8 cellular contexts compared by ENCODE assay signal in genomic region chr18:10560457-10561045, GRCh38. TPM values are rescaled to one million over a fixed set of nuclear protein-coding genes. Genes with fewer than 3 reads are reported as not detected.
A peak's percentile ranks its signal among the peaks of the same experiment; 100 is the strongest.
DNase-seq lines count a peak whose midpoint lies in the region; ATAC-seq and TF ChIP-seq lines count a peak whose summit lies in the region.

No MANE protein-coding gene starts in this region.

- peaks cover 6 to 16% of the 10 kb centered on the region in 2 donors for H3K36me3 ChIP-seq in duodenal mucosa (ENCODE audit: control insufficient read depth in 1 of 2, insufficient read depth in 2 of 2, low read length in 2 of 2)
- H3K36me3 ChIP-seq in lower lobe of right lung = peaks cover 17% of the 10 kb centered on the region

- no peaks in the 10 kb centered on the region for H3K9me3 Mint-ChIP-seq in activated CD4-positive, alpha-beta T cell treated with anti-CD3 and anti-CD28 coated beads, Interleukin-2, amount 10 ng/mL, durations not matched to agents 7 days and 5 days

- H3K27me3 Mint-ChIP-seq in activated CD4-positive, alpha-beta T cell treated with anti-CD3 and anti-CD28 coated beads, Interleukin-2, amount 10 ng/mL, durations not matched to agents 7 days and 5 days = no peaks in the 10 kb centered on the region

- H3K27me3 ChIP-seq in duodenal mucosa (ENCODE audit: control insufficient read depth in 1 of 2, insufficient read depth in 2 of 2, low read length in 2 of 2) = no peaks in the 10 kb centered on the region
- no peaks in the 10 kb centered on the region for H3K27me3 ChIP-seq in lower lobe of right lung (ENCODE audit: low read depth)

- no peak overlapping the region for H3K27ac ChIP-seq in duodenal mucosa (ENCODE audit: low read depth, low read length)
- H3K27ac ChIP-seq in lower lobe of right lung = no peak overlapping the region

- H3K4me1 Mint-ChIP-seq in activated CD4-positive, alpha-beta T cell treated with anti-CD3 and anti-CD28 coated beads, Interleukin-2, amount 10 ng/mL, durations not matched to agents 7 days and 5 days = peaks cover 7% of the 10 kb centered on the region

- peak overlapping the region in 1 of 2 donors; percentile 15 for H3K9ac ChIP-seq in duodenal mucosa (ENCODE audit: low read depth in 1 of 2, low read length in 2 of 2)

- CTCF ChIA-PET in activated CD4-positive, alpha-beta T cell treated with anti-CD3 and anti-CD28 coated beads, Interleukin-2, amount 10 ng/mL, durations not matched to agents 7 days and 5 days (lab: Charles Lee) = interaction anchor here (1.0 to 1.2 kb wide), 4 partner anchors 14 to 131 kb away, joined by 3 to 4 read pairs (median 3); no protein-coding TSS in a partner anchor

- H3K27ac Mint-ChIP-seq in activated CD4-positive, alpha-beta T cell treated with anti-CD3 and anti-CD28 coated beads, Interleukin-2, amount 10 ng/mL, durations not matched to agents 7 days and 5 days = no peak overlapping the region

- H3K4me1 ChIP-seq in duodenal mucosa (ENCODE audit: control insufficient read depth in 1 of 2, insufficient read depth in 2 of 2, low read length in 2 of 2) (peaks cover 5 to 10% of the 10 kb centered on the region in 2 donors), lower lobe of right lung (peaks cover 12% of the 10 kb centered on the region)

- ATAC-seq in HG02852 (IDR thresholded peaks at IDR 0.05; ENCODE audit: unreplicated experiment) = peak; percentile 64
- ATAC-seq in lower lobe of right lung = peak; percentile 58 to 70

- no peak overlapping the region for H3K4me3 Mint-ChIP-seq in activated CD4-positive, alpha-beta T cell treated with anti-CD3 and anti-CD28 coated beads, Interleukin-2, amount 10 ng/mL, durations not matched to agents 7 days and 5 days

- intact Hi-C loops in lower lobe of right lung (cut with DNase I) = no loop called here

- peak; percentile 73 for TF ChIP-seq CTCF in lower lobe of right lung (IDR thresholded peaks at IDR 0.05)

- H3K4me3 ChIP-seq in duodenal mucosa (ENCODE audit: low read depth in 1 of 2, low read length in 2 of 2) = peak overlapping the region; percentile 20 to 45
- peak overlapping the region; percentile 24 for H3K4me3 ChIP-seq in lower lobe of right lung

- H3K9me3 ChIP-seq in duodenal mucosa (ENCODE audit: control insufficient read depth in 1 of 2, low read length in 2 of 2) (no peaks in the 10 kb centered on the region), lower lobe of right lung (no peaks in the 10 kb centered on the region)

- DNase-seq in GM03348 (ENCODE audit: low spot score) (peak; percentile 85), NCI-H2227 treated with DMSO at 0.1 percent for 48 hours (lab: John Stamatoyannopoulos, UW) (peak; percentile 38), lower lobe of right lung (peak; percentile 63), OCI-M2 (lab: John Stamatoyannopoulos, UW; ENCODE audit: unreplicated experiment) (no peak)
- peak; percentile 73 for DNase-seq in activated CD4-positive, alpha-beta T cell treated with anti-CD3 and anti-CD28 coated beads, Interleukin-2, amount 10 ng/mL, durations not matched to agents 7 days and 5 days
- DNase-seq in stimulated activated CD4-positive, alpha-beta T cell treated with anti-CD3 and anti-CD28 coated beads, Interleukin-4, amount 100 ng/mL, for 48 hours (ENCODE audit: low read depth in 2 of 2) = peak; percentile 50 to 59

- peaks cover 11% of the 10 kb centered on the region for H3K36me3 Mint-ChIP-seq in activated CD4-positive, alpha-beta T cell treated with anti-CD3 and anti-CD28 coated beads, Interleukin-2, amount 10 ng/mL, durations not matched to agents 7 days and 5 days (ENCODE audit: low read depth)

- POLR2A ChIA-PET in activated CD4-positive, alpha-beta T cell treated with anti-CD3 and anti-CD28 coated beads, Interleukin-2, amount 10 ng/mL, durations not matched to agents 7 days and 5 days (lab: Charles Lee) = no interaction called here

RNA-seq across cellular contexts. Expression of gene NAPG, which starts 34.7 kb away (rescaled TPM):
- 10 to 100 TPM; 26.6 to 32.1 TPM for total RNA-seq in activated CD4-positive, alpha-beta T cell treated with anti-CD3 and anti-CD28 coated beads, Interleukin-2, amount 10 ng/mL, durations not matched to agents 7 days and 5 days
- total RNA-seq in lower lobe of right lung = 28.1 TPM
